Comparison of ENCODE assay signal across 20 cellular contexts in genomic region chr7:110604885-110605284, GRCh38.
"Had no signal": no experiment of that assay in that cellular context is flagged by ENCODE, and none has a peak within 500 bp of the region (broad histone marks: within the 10 kb centered on the region; RNA-seq: fewer than 3 reads in every experiment).

No MANE protein-coding gene starts in this region.

- H3K4me3 Mint-ChIP-seq: activated naive CD8-positive, alpha-beta T cell treated with anti-CD3 and anti-CD28 coated beads, Interleukin-2, amount 10 ng/mL, durations not matched to agents 7 days and 5 days; endodermal cell; memory B cell; nephron had no signal

- ATAC-seq: gastroesophageal sphincter, heart left ventricle, left cardiac atrium, psoas muscle had no signal

- H3K36me3 Mint-ChIP-seq: memory B cell had no signal

- H3K27ac Mint-ChIP-seq: activated naive CD8-positive, alpha-beta T cell treated with anti-CD3 and anti-CD28 coated beads, Interleukin-2, amount 10 ng/mL, durations not matched to agents 7 days and 5 days; endodermal cell; memory B cell; nephron had no signal

- H3K9me3 Mint-ChIP-seq: endodermal cell had no signal

- H3K4me1 Mint-ChIP-seq: memory B cell had no signal

- H3K27me3 Mint-ChIP-seq: activated naive CD8-positive, alpha-beta T cell treated with anti-CD3 and anti-CD28 coated beads, Interleukin-2, amount 10 ng/mL, durations not matched to agents 7 days and 5 days had no signal

- DNase-seq: activated CD4-positive, alpha-beta T cell treated with anti-CD3 and anti-CD28 coated beads for 4 hours; activated CD4-positive, alpha-beta T cell treated with anti-CD3 and anti-CD28 coated beads, Interleukin-2, amount 50 U/mL, for 48 hours; activated CD4-positive, CD25-positive, alpha-beta regulatory T cell; activated naive CD4-positive, alpha-beta T cell treated with Interleukin-2 at 50 U/mL for 16 hours; activated naive CD8-positive, alpha-beta T cell treated with anti-CD3 and anti-CD28 coated beads, Interleukin-2, amount 10 ng/mL, durations not matched to agents 7 days and 5 days; activated T-cell treated with anti-CD3 and anti-CD28 coated beads, Interleukin-2, amount 50 U/mL, for 48 hours; cortex of kidney; endodermal cell; esophagus squamous epithelium; heart left ventricle; left cardiac atrium; ovary; psoas muscle; spleen; stimulated activated CD4-positive, alpha-beta T cell treated with anti-CD3 and anti-CD28 coated beads, Interleukin-4, amount 100 ng/mL, for 24 hours; stimulated activated naive CD4-positive, alpha-beta T cell treated with Interleukin-2 at 50 U/mL for 16 hours; upper lobe of left lung had no signal
